Comparison of ENCODE assay signal across 26 cellular contexts in the genomic region with DNA sequence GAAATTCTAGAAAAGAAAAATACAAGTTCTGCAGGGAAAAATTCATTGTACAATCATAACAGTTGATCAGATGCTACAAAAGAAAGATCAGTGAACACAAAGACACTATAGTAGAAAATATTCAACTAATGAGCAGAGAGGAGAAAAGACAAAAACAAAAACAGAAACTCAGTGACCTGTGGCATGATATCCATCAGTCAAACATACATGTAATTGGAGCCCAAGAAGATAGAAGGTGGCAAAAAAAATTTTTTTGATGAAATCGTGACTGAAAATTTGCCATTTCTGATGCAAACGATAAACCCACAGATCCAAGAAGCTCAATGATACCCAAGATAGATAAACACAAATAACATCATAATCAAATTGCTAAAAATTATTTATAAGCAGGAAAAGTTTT.
"Had no signal": no experiment of that assay in that cellular context is flagged by ENCODE, and none has a peak within 500 bp of the region (broad histone marks: within the 10 kb centered on the region; RNA-seq: fewer than 3 reads in every experiment).

No MANE protein-coding gene starts in this region.

- H3K9me3 ChIP-seq: stomach, testis, thoracic aorta, thyroid gland, upper lobe of left lung, upper lobe of right lung, uterus, vagina had no signal

- H3K27me3 ChIP-seq: stomach, testis, thyroid gland, upper lobe of left lung, upper lobe of right lung, vagina had no signal

- ATAC-seq: stimulated activated effector memory CD8-positive, alpha-beta T cell treated with anti-CD3 and anti-CD28 coated beads, Interleukin-12 subunit alpha, Interleukin-12 subunit beta, amount 100 ng/mL, for 72 hours; stimulated activated memory B cell treated with anti-CD40 and anti-IgM and Interleukin-4, amounts not matched to agents 10 μg/mL and 1 μg/mL and 100 μg/mL, for 72 hours; stimulated activated naive B cell treated with anti-CD40 and anti-IgM and Interleukin-4, amounts not matched to agents 10 μg/mL and 1 μg/mL and 100 μg/mL, for 72 hours; stimulated activated naive CD8-positive, alpha-beta T cell treated with anti-CD3 and anti-CD28 coated beads, Interleukin-15, amount 100 ng/mL, for 72 hours; stimulated activated naive CD8-positive, alpha-beta T cell treated with anti-CD3 and anti-CD28 coated beads, Interleukin-15, Interleukin-2, amounts not matched to agents 100 U/mL and 50 U/mL, for 24 hours; upper lobe of right lung had no signal

- H3K27ac ChIP-seq: stomach, suprapubic skin, testis, thoracic aorta, thyroid gland, tibial artery, tibial nerve, upper lobe of left lung, upper lobe of right lung, uterus, vagina had no signal

- FAIRE-seq: urothelium cell line had no signal

- H3K4me3 ChIP-seq: stomach, suprapubic skin, testis, thoracic aorta, thyroid gland, tibial artery, tibial nerve, upper lobe of left lung, upper lobe of right lung, uterus, vagina had no signal

- H3K4me1 ChIP-seq: testis, tibial artery, tibial nerve, upper lobe of left lung, upper lobe of right lung, uterus had no signal

- DNase-seq: stimulated activated CD4-positive, alpha-beta T cell treated with anti-CD3 and anti-CD28 coated beads, Interleukin-2, amount 100 ng/mL, for 48 hours; stimulated activated CD4-positive, alpha-beta T cell treated with anti-CD3 and anti-CD28 coated beads, Interleukin-4, amount 100 ng/mL, for 1 hour; stimulated activated CD4-positive, alpha-beta T cell treated with anti-CD3 and anti-CD28 coated beads, Interleukin-4, amount 100 ng/mL, for 24 hours; stimulated activated CD4-positive, alpha-beta T cell treated with anti-CD3 and anti-CD28 coated beads, Interleukin-4, amount 100 ng/mL, for 4 hours; stimulated activated CD8-positive, alpha-beta memory T cell treated with anti-CD3 and anti-CD28 coated beads, Interleukin-4, amount 100 ng/mL, for 48 hours; stimulated activated naive B cell treated with anti-CD40 and anti-IgM and Interleukin-4, amounts not matched to agents 10 μg/mL and 1 μg/mL and 100 μg/mL, for 72 hours; stimulated activated naive CD4-positive, alpha-beta T cell; stimulated activated naive CD4-positive, alpha-beta T cell treated with Interleukin-2 at 50 U/mL for 16 hours; stimulated activated naive CD8-positive, alpha-beta T cell treated with anti-CD3 and anti-CD28 coated beads, Interleukin-15, amount 100 ng/mL, for 72 hours; stimulated activated naive CD8-positive, alpha-beta T cell treated with anti-CD3 and anti-CD28 coated beads, Interleukin-15, Interleukin-2, amounts not matched to agents 100 U/mL and 50 U/mL, for 24 hours; stomach; substantia nigra; testis; thyroid gland; tibial artery; trophoblast cell; upper lobe of left lung; upper lobe of right lung; uterus had no signal

- H3K36me3 ChIP-seq: stomach, suprapubic skin, thoracic aorta, thyroid gland, tibial artery, tibial nerve, upper lobe of left lung, upper lobe of right lung, uterus, vagina had no signal
